ENCODE assay signal across 23 cellular contexts in the genomic region with DNA sequence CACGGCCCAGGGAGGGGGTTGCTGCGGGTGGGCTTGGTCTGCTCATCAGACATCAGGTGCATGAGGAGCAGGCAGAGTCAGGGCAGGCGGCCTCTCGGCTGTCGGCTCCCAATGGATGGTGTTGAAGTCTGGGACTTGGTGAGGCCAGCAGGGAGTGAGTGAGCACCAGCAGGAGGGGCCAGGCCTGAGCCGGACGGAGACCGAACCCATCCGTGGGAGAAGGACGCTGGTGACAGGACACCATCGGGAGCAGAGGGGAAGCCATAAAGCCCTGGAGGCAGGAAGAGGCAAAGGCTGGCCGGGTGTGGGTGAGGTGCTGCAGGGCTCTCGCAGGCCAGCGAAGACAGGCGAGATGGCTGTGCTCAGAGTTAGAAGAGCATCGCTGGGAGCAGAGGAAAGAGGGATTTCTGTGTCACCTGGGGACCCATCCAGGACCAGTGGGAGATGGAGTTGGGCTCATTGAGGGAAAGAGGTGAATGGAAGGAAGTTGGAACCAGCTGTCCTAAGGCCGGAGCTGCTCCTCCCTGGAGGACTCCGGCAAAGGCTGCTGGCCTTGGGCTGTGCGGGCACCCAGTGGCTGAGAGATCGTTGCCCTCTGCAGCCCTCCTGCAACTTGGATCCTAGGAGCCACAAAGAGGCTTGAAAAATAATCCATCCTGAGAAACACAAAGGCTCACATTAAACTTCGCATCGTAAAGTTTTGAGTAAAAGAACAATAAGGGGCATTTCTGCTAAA. TPM values are rescaled to one million over a fixed set of nuclear protein-coding genes. Genes with fewer than 3 reads are reported as not detected.
DNase-seq lines count a peak whose midpoint lies in the region; ATAC-seq and TF ChIP-seq lines count a peak whose summit lies in the region.
"Had no signal": no experiment of that assay in that cellular context is flagged by ENCODE, and none has a peak within 500 bp of the region (broad histone marks: within the 10 kb centered on the region; RNA-seq: fewer than 3 reads in every experiment).

No MANE protein-coding gene starts in this region.

- H3K79me2 ChIP-seq in H9 (ENCODE audit: insufficient read depth, low read length) (no peaks in the 10 kb centered on the region), osteoblast (ENCODE audit: insufficient read depth, low read length) (no peaks in the 10 kb centered on the region)

- H3K9me3 Mint-ChIP-seq in H9 = peaks cover 6 to 10% of the 10 kb centered on the region in 2 experiments
- H3K9me3 Mint-ChIP-seq in activated T-helper 17 cell treated with anti-CD3 and anti-CD28 coated beads, Interleukin-2, amount 50 U/mL, for 72 hours = no peaks in the 10 kb centered on the region

- no peaks in the 10 kb centered on the region for H3K9me3 ChIP-seq in H9 (ENCODE audit: control insufficient read depth, low read depth, low read length)
- H3K9me3 ChIP-seq in osteoblast (ENCODE audit: low read depth, low read length) = no peaks in the 10 kb centered on the region
- peaks cover 12% of the 10 kb centered on the region for H3K9me3 ChIP-seq in A673 (ENCODE audit: low read depth, low read length, poor library complexity, severe bottlenecking)
- H3K9me3 ChIP-seq: BE2C, Peyer's patch, SJCRH30 had no signal

- peak overlapping the region in 2 of 3 experiments; percentile 15 to 70; a peak in 3 of 7 replicates for H3K27ac Mint-ChIP-seq in H9
- H3K27ac Mint-ChIP-seq in activated T-helper 17 cell treated with anti-CD3 and anti-CD28 coated beads, Interleukin-2, amount 50 U/mL, for 72 hours = no peak overlapping the region
- H3K27ac Mint-ChIP-seq: HFFc6 had no signal

- H3K36me3 Mint-ChIP-seq in H9 (ENCODE audit: insufficient read depth in 1 of 3, low read depth in 3 of 3) = peaks cover 35 to 51% (median 47%) of the 10 kb centered on the region in 3 experiments
- H3K36me3 Mint-ChIP-seq in activated T-helper 17 cell treated with anti-CD3 and anti-CD28 coated beads, Interleukin-2, amount 50 U/mL, for 72 hours (ENCODE audit: low read depth) = no peaks in the 10 kb centered on the region

- H3K14ac ChIP-seq in H9 (ENCODE audit: insufficient read depth, low read length) = no peak overlapping the region; the same call in 1 of the 2 replicates

- no peak overlapping the region for H3K56ac ChIP-seq in H9 (ENCODE audit: insufficient read length, low read depth, low read length)

- DNase-seq in AG08396 (ENCODE audit: low spot score) (peak; percentile 3), H9 (no peak), iPS-NIHi11 (ENCODE audit: low spot score) (peak; percentile 7), osteoblast (ENCODE audit: insufficient read length, low spot score, missing footprints) (peak; percentile 42), A673 (ENCODE audit: low spot score) (no peak), NCI-H1436 (lab: John Stamatoyannopoulos, UW) (no peak), LoVo (ENCODE audit: low spot score) (no peak)
- DNase-seq: BE2C; CD4-positive, CD25-positive, alpha-beta regulatory T cell; COR-L47; DMS 273 treated with DMSO at 0.1 percent for 48 hours; DMS79 treated with DMSO at 0.1 percent for 48 hours; HFFc6; KG1; NCI-H1092 treated with DMSO at 0.1 percent for 48 hours; NCI-H146; NCI-H2029; NCI-H345; NCI-H524; NCI-H774; SJCRH30 had no signal

- ATAC-seq in activated T-helper 17 cell treated with anti-CD3 and anti-CD28 coated beads, Interleukin-2, amount 50 U/mL, for 72 hours (replicated peaks) = no peak

- TF ChIP-seq CTCF in H9 (conservative IDR thresholded peaks at IDR 0.05) (no peak), osteoblast (IDR thresholded peaks at IDR 0.05; ENCODE audit: extremely low read depth, low read depth, low read length) (no peak), A673 (conservative IDR thresholded peaks at IDR 0.05; ENCODE audit: low read depth, low read length) (no peak)

- no peak overlapping the region for H4K91ac ChIP-seq in H9 (ENCODE audit: insufficient read length, low read depth, low read length)

- H3K23ac ChIP-seq in H9 (ENCODE audit: insufficient read length, low read depth, low read length) = no peak overlapping the region

- peaks cover 36 to 40% of the 10 kb centered on the region in 2 experiments for H3K4me1 Mint-ChIP-seq in H9
- no peaks in the 10 kb centered on the region for H3K4me1 Mint-ChIP-seq in activated T-helper 17 cell treated with anti-CD3 and anti-CD28 coated beads, Interleukin-2, amount 50 U/mL, for 72 hours

- H2AFZ ChIP-seq in H9 (ENCODE audit: low read length) (no peak overlapping the region), osteoblast (ENCODE audit: low read length) (no peak overlapping the region)

- H3K27me3 Mint-ChIP-seq in H9 (ENCODE audit: low read depth) = no peaks in the 10 kb centered on the region
- H3K27me3 Mint-ChIP-seq in activated T-helper 17 cell treated with anti-CD3 and anti-CD28 coated beads, Interleukin-2, amount 50 U/mL, for 72 hours = no peaks in the 10 kb centered on the region
- H3K27me3 Mint-ChIP-seq: CD4-positive, CD25-positive, alpha-beta regulatory T cell had no signal

- H3K4me3 Mint-ChIP-seq in H9 = no peak overlapping the region
- H3K4me3 Mint-ChIP-seq in activated T-helper 17 cell treated with anti-CD3 and anti-CD28 coated beads, Interleukin-2, amount 50 U/mL, for 72 hours = no peak overlapping the region
- H3K4me3 Mint-ChIP-seq: CD4-positive, CD25-positive, alpha-beta regulatory T cell; HFFc6 had no signal

- H3K4me1 ChIP-seq in H9 (ENCODE audit: insufficient read depth, low read length) (peaks cover 7% of the 10 kb centered on the region; the same call in 1 of the 2 replicates), osteoblast (ENCODE audit: insufficient read depth, low read length) (no peaks in the 10 kb centered on the region), A673 (ENCODE audit: insufficient read depth, low read length, poor library complexity, severe bottlenecking) (peaks cover 11% of the 10 kb centered on the region)
- H3K4me1 ChIP-seq: BE2C, Peyer's patch, SJCRH30 had no signal

- POLR2A ChIA-PET in A673 (lab: Charles Lee; ENCODE audit: low non-redundant PET) = no interaction called here

- H3K27ac ChIP-seq in H9 (ENCODE audit: insufficient read length, low read depth, low read length) (no peak overlapping the region), osteoblast (ENCODE audit: low read depth, low read length) (no peak overlapping the region), A673 (ENCODE audit: low read depth, low read length, poor library complexity, severe bottlenecking) (no peak overlapping the region)
- H3K27ac ChIP-seq: Peyer's patch, SJCRH30 had no signal

- no peak overlapping the region for H2AK5ac ChIP-seq in H9 (ENCODE audit: insufficient read length, low read length)

- no peak overlapping the region for H2BK5ac ChIP-seq in H9 (ENCODE audit: insufficient read length, low read length)

- BruUV-seq in A673 (replicated peaks; lab: Mats Ljungman, UMichigan) = no TSS peak

- no CpG with 5 or more reads among the region's 22 CpGs for WGBS in H9 (ENCODE audit: extremely low coverage, insufficient read length, low lambda C conversion rate)

- H4K8ac ChIP-seq in H9 (replicated peaks; ENCODE audit: insufficient read length, low read depth, low read length) = no peak overlapping the region

- no peak overlapping the region for H3K4me3 ChIP-seq in osteoblast (ENCODE audit: insufficient read depth, low read length)
- no peak overlapping the region for H3K4me3 ChIP-seq in A673 (ENCODE audit: low read depth, low read length, poor library complexity, severe bottlenecking)
- H3K4me3 ChIP-seq: Peyer's patch, SJCRH30 had no signal

- no peak overlapping the region for H3K18ac ChIP-seq in H9 (ENCODE audit: insufficient read length, low read depth, low read length)

- H3K4ac ChIP-seq in H9 (ENCODE audit: low read depth, low read length) = no peak overlapping the region

- no peak overlapping the region for H2BK12ac ChIP-seq in H9 (ENCODE audit: insufficient read length, low read depth, low read length)

- H4K20me1 ChIP-seq in H9 (ENCODE audit: control insufficient read depth, insufficient read depth, insufficient read length) (no peaks in the 10 kb centered on the region), osteoblast (ENCODE audit: insufficient read depth, low read length) (no peaks in the 10 kb centered on the region)

- no peak overlapping the region for H2BK120ac ChIP-seq in H9 (ENCODE audit: low read depth, low read length, poor library complexity, severe bottlenecking)

- intact Hi-C loops in A673 (cut with micrococcal nuclease; ENCODE audit: unreplicated experiment) = no loop called here

- H4K5ac ChIP-seq in H9 (ENCODE audit: insufficient read length, low read depth, low read length) = no peak overlapping the region

- H3K79me1 ChIP-seq in H9 (ENCODE audit: insufficient read depth, low read depth, low read length, poor library complexity, severe bottlenecking) = no peaks in the 10 kb centered on the region

- CTCF ChIA-PET in A673 (lab: Charles Lee) = no interaction called here

- H3K36me3 ChIP-seq in osteoblast (ENCODE audit: insufficient read depth, low read length) (no peaks in the 10 kb centered on the region), A673 (ENCODE audit: insufficient read depth, low read length, poor library complexity, severe bottlenecking) (peaks cover 6% of the 10 kb centered on the region)
- H3K36me3 ChIP-seq: BE2C, Peyer's patch, SJCRH30 had no signal

- H3K9ac ChIP-seq in H9 (ENCODE audit: extremely low read depth, insufficient read length, low read length) = no peak overlapping the region

- H3K4me2 ChIP-seq in H9 (ENCODE audit: insufficient read depth, insufficient read length, low read length) = no peak overlapping the region
- no peak overlapping the region for H3K4me2 ChIP-seq in osteoblast (ENCODE audit: insufficient read depth, low read length)

- no peaks in the 10 kb centered on the region for H3K27me3 ChIP-seq in H9 (ENCODE audit: insufficient read depth, low read length)
- peaks cover 12% of the 10 kb centered on the region for H3K27me3 ChIP-seq in osteoblast (ENCODE audit: insufficient read depth, low read length)
- H3K27me3 ChIP-seq in A673 (replicated peaks; ENCODE audit: insufficient read depth, low read depth, low read length, poor library complexity) = no peaks in the 10 kb centered on the region
- H3K27me3 ChIP-seq: BE2C, Peyer's patch, SJCRH30 had no signal

- no peak overlapping the region for H2BK15ac ChIP-seq in H9 (ENCODE audit: low read depth, low read length)

- no peak overlapping the region for H2BK20ac ChIP-seq in H9 (ENCODE audit: low read depth, low read length, poor library complexity, severe bottlenecking)

- H3T11ph ChIP-seq in H9 (ENCODE audit: low read length) = no peak overlapping the region

- H3K23me2 ChIP-seq in H9 (ENCODE audit: insufficient read length, low read depth, low read length, poor library complexity, severe bottlenecking) = no peaks in the 10 kb centered on the region

RNA-seq across cellular contexts. Expression of a gene that starts 49.9 kb away (rescaled TPM):
- total RNA-seq in H9 (2021) (28.2 and 31.9 TPM in 2 replicates), osteoblast (0.36 TPM in 1 of 2 replicates, not detected in the other), A673 (2021) (14.3 and 19.2 TPM in 2 replicates)
- total RNA-seq in activated T-helper 17 cell treated with anti-CD3 and anti-CD28 coated beads, Interleukin-2, amount 50 U/mL, for 72 hours = 1 to 10 TPM in 1 of 2 donors, under 1 TPM in 1; 0.95 to 6.9 TPM
- total RNA-seq: HFFc6 had no signal

Comparison
In these comparisons a context has a peak if more than half of its experiments do, and no peak if none do; other contexts are left out.
1. DNase-seq: peak in AG08396 (single experiment), iPS-NIHi11 (single experiment) and osteoblast (single experiment); none in H9 (single experiment), A673 (single experiment), NCI-H1436 (single experiment) and LoVo (single experiment).